In genomic region chr7:56066376-56066775, GRCh38 we compare ENCODE assay signal across 1 cellular context. TPM values are rescaled to one million over a fixed set of nuclear protein-coding genes. Genes with fewer than 3 reads are reported as not detected.
"Had no signal": no experiment of that assay in that cellular context is flagged by ENCODE, and none has a peak within 500 bp of the region (broad histone marks: within the 10 kb centered on the region; RNA-seq: fewer than 3 reads in every experiment).

No MANE protein-coding gene starts in this region.

RNA-seq across cellular contexts. Expression of gene PHKG1, which starts 26.4 kb away (rescaled TPM):
- polyA plus RNA-seq: IgD-negative memory B cell had no signal
